26 cellular contexts compared by ENCODE assay signal in the genomic region with DNA sequence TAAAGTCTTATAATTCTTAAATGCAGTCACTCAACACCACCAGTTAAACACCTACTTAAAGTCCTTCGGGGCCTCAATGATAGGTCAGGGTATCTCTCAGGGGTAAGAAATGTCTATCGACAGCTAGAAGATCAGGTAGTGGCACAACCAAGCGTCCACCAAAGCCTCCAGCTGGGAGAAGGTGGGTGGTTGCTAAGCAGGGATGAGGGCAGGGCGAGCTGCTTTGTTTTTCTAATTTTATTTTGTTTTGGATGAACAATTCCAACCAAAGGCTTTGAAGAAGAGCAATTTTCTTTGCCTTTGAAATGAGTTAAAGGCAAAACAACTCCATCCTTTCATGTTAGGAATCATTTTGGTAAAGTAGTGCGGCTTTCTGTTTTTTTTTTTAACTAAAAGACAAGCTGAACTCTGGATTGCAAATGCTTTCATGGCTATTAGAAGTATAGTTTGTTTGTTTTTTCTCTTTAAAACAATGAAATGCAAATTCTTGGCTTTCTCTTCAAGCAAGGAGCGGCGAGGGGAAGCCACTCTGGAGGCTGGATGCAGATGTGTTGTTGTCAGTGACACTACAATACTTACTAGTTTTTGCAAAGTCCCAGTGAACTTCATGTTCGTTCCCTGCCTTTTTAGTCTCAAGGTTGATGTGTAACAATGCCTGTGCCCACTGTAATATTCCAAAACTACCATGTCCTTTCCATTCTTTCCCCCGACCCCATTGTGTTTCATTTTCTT.
DNase-seq lines count a peak whose midpoint lies in the region; ATAC-seq, FAIRE-seq and TF ChIP-seq lines count a peak whose summit lies in the region.
"Had no signal": no experiment of that assay in that cellular context is flagged by ENCODE, and none has a peak within 500 bp of the region (broad histone marks: within the 10 kb centered on the region; RNA-seq: fewer than 3 reads in every experiment).

No MANE protein-coding gene starts in this region.

- H3K9me3 Mint-ChIP-seq in neural crest cell = peaks cover 9% of the 10 kb centered on the region

- DNase-seq in ELF-1 (ENCODE audit: low read depth, low spot score) (peak; percentile 79), NCI-H526 (lab: John Stamatoyannopoulos, UW) (peak; percentile 70 to 76), neural crest cell (ENCODE audit: low read depth, low spot score) (no peak), left colon (no peak)
- DNase-seq in NK-92 treated with Interleukin-12 subunit alpha and Interleukin-12 subunit beta, amount 100 ng/mL, for 24 hours (lab: John Stamatoyannopoulos, UW) = no peak
- no peak for DNase-seq in activated effector memory CD4-positive, alpha-beta T cell treated with Interleukin-2 at 50 U/mL for 16 hours
- DNase-seq: activated CD4-positive, alpha-beta memory T cell treated with anti-CD3 and anti-CD28 coated beads for 36 hours; activated CD4-positive, alpha-beta T cell treated with anti-CD3 and anti-CD28 coated beads for 1 hour; activated naive CD4-positive, alpha-beta T cell treated with Interleukin-2 at 50 U/mL for 16 hours; activated T-cell treated with anti-CD3 and anti-CD28 coated beads, Interleukin-2, amount 50 U/mL, for 72 hours; Caco-2; DMS53; effector CD4-positive, alpha-beta T cell; Kasumi-1; lower lobe of right lung; naive thymus-derived CD4-positive, alpha-beta T cell; NCI-H1417 treated with DMSO at 0.1 percent for 48 hours; NCI-H2029 treated with DMSO at 0.1 percent for 48 hours; NCI-H524; stimulated activated CD4-positive, alpha-beta T cell treated with anti-CD3 and anti-CD28 coated beads, Interleukin-1b, Interleukin-23, amount 100 ng/mL, for 48 hours; testis had no signal

- ATAC-seq in left colon (no peak), GM21526 (IDR thresholded peaks at IDR 0.05; ENCODE audit: low FRiP score, unreplicated experiment) (no peak)
- ATAC-seq: activated T-cell treated with anti-CD3 and anti-CD28 coated beads, Interleukin-2, amount 50 U/mL, for 72 hours; lower lobe of right lung; naive thymus-derived CD4-positive, alpha-beta T cell; Right ventricle myocardium inferior had no signal

- intact Hi-C loops in left colon (cut with DNase I, micrococcal nuclease) = no loop called here

- peak; percentile 98 for FAIRE-seq in endometrium (lab: Jason Lieb, UNC)

- H3K4me3 Mint-ChIP-seq in neural crest cell = peak overlapping the region; percentile 32
- H3K4me3 Mint-ChIP-seq: activated CD4-positive, alpha-beta memory T cell treated with anti-CD3 and anti-CD28 coated beads for 36 hours; activated T-cell treated with anti-CD3 and anti-CD28 coated beads, Interleukin-2, amount 50 U/mL, for 72 hours; CD14-positive monocyte; naive thymus-derived CD4-positive, alpha-beta T cell; stimulated activated naive CD8-positive, alpha-beta T cell treated with anti-CD3 and anti-CD28 coated beads, Interleukin-15, Interleukin-2, amounts not matched to agents 100 ng/mL and 50 ng/mL, for 24 hours had no signal

- no peak for TF ChIP-seq CTCF in neural crest cell (conservative IDR thresholded peaks at IDR 0.05)

- no peaks in the 10 kb centered on the region for H3K27me3 Mint-ChIP-seq in neural crest cell (ENCODE audit: low read depth)
- H3K27me3 Mint-ChIP-seq: activated CD4-positive, alpha-beta memory T cell treated with anti-CD3 and anti-CD28 coated beads for 36 hours; naive thymus-derived CD4-positive, alpha-beta T cell; stimulated activated naive CD8-positive, alpha-beta T cell treated with anti-CD3 and anti-CD28 coated beads, Interleukin-15, Interleukin-2, amounts not matched to agents 100 ng/mL and 50 ng/mL, for 24 hours had no signal

- H3K4me1 Mint-ChIP-seq in neural crest cell = peaks cover 55% of the 10 kb centered on the region
- H3K4me1 Mint-ChIP-seq: naive thymus-derived CD4-positive, alpha-beta T cell had no signal

- peaks cover 15% of the 10 kb centered on the region for H3K36me3 Mint-ChIP-seq in neural crest cell (ENCODE audit: low read depth)
- H3K36me3 Mint-ChIP-seq: CD14-positive monocyte had no signal

- peak overlapping the region; percentile 79 for H3K27ac Mint-ChIP-seq in neural crest cell (ENCODE audit: unreplicated experiment)
- H3K27ac Mint-ChIP-seq: activated CD4-positive, alpha-beta memory T cell treated with anti-CD3 and anti-CD28 coated beads for 36 hours; activated T-cell treated with anti-CD3 and anti-CD28 coated beads, Interleukin-2, amount 50 U/mL, for 72 hours; CD14-positive monocyte; stimulated activated naive CD8-positive, alpha-beta T cell treated with anti-CD3 and anti-CD28 coated beads, Interleukin-15, Interleukin-2, amounts not matched to agents 100 ng/mL and 50 ng/mL, for 24 hours had no signal

Comparison
In these comparisons a context has a peak if more than half of its experiments do, and no peak if none do; other contexts are left out.
1. DNase-seq: peak in ELF-1 (single experiment) and NCI-H526 (2 of 2); none in neural crest cell (single experiment), NK-92 treated with Interleukin-12 subunit alpha and Interleukin-12 subunit beta, amount 100 ng/mL, for 24 hours (single experiment), activated effector memory CD4-positive, alpha-beta T cell treated with Interleukin-2 at 50 U/mL for 16 hours (single experiment) and left colon (0 of 2).